ENCODE assay signal across 20 cellular contexts in genomic region chr4:52358855-52359254, GRCh38.
DNase-seq lines count a peak whose midpoint lies in the region; ATAC-seq and TF ChIP-seq lines count a peak whose summit lies in the region.
"Had no signal": no experiment of that assay in that cellular context is flagged by ENCODE, and none has a peak within 500 bp of the region (broad histone marks: within the 10 kb centered on the region; RNA-seq: fewer than 3 reads in every experiment).

No MANE protein-coding gene starts in this region.

- H3K4me2 ChIP-seq in DOHH2 (ENCODE audit: low read length), result peak overlapping the region; percentile 12; the same call in 1 of the 2 replicates
- no peak overlapping the region for H3K4me2 ChIP-seq in mammary epithelial cell (ENCODE audit: insufficient read depth, low read depth, low read length)

- H3K9me2 ChIP-seq in DOHH2 (replicated peaks; ENCODE audit: control insufficient read depth, low read length), result no peaks in the 10 kb centered on the region

- H3K36me3 ChIP-seq in A673 (ENCODE audit: insufficient read depth, low read length, poor library complexity, severe bottlenecking) (no peaks in the 10 kb centered on the region), DOHH2 (ENCODE audit: control insufficient read depth, low read length) (peaks cover 8% of the 10 kb centered on the region), right lobe of liver (no peaks in the 10 kb centered on the region), mammary epithelial cell (ENCODE audit: insufficient read depth, low read length) (no peaks in the 10 kb centered on the region)
- H3K36me3 ChIP-seq: breast epithelium, thoracic aorta had no signal

- H4K20me1 ChIP-seq in DOHH2 (ENCODE audit: control insufficient read depth, insufficient read depth, low read depth, low read length) (no peaks in the 10 kb centered on the region), mammary epithelial cell (ENCODE audit: insufficient read depth, low read length) (no peaks in the 10 kb centered on the region)

- peak; percentile 4 for DNase-seq in A673 (ENCODE audit: low spot score)
- no peak for DNase-seq in WTC11 (ENCODE audit: low spot score)
- DNase-seq in medulla oblongata (ENCODE audit: extremely low spot score), result peak; percentile 21
- DNase-seq in right lobe of liver, result no peak
- no peak for DNase-seq in mammary epithelial cell
- no peak for DNase-seq in activated CD4-positive, alpha-beta T cell treated with anti-CD3 and anti-CD28 coated beads, Interleukin-2, amount 50 U/mL, for 4 hours
- DNase-seq: activated CD4-positive, CD25-positive, alpha-beta regulatory T cell treated with anti-CD3 and anti-CD28 coated beads, Interleukin-2, amount 50 U/mL, for 72 hours; activated T-cell treated with anti-CD3 and anti-CD28 coated beads, Interleukin-2, amount 50 U/mL, for 1 hour; KG1; left cardiac atrium; natural killer cell; SHP77; stimulated activated CD4-positive, alpha-beta T cell treated with anti-CD3 and anti-CD28 coated beads, Interleukin-2, amount 100 ng/mL, for 24 hours; stimulated activated naive CD4-positive, alpha-beta T cell had no signal

- H3F3A ChIP-seq in DOHH2 (ENCODE audit: control insufficient read depth, insufficient read depth), result no peaks in the 10 kb centered on the region; the same call in 1 of the 2 replicates

- no peak overlapping the region for H3K4me3 ChIP-seq in A673 (ENCODE audit: low read depth, low read length, poor library complexity, severe bottlenecking)
- H3K4me3 ChIP-seq in DOHH2 (ENCODE audit: low read length), result no peak overlapping the region
- no peak overlapping the region for H3K4me3 ChIP-seq in right lobe of liver
- H3K4me3 ChIP-seq in mammary epithelial cell (replicated peaks in 1 of 3; ENCODE audit: insufficient read depth in 1 of 3, low read depth in 2 of 3, low read length in 3 of 3), result no peak overlapping the region
- H3K4me3 ChIP-seq: breast epithelium, coronary artery, thoracic aorta had no signal

- ATAC-seq in WTC11, result peak; percentile 22; the same call in 1 of the 2 replicates
- ATAC-seq in right lobe of liver, result no peak
- ATAC-seq in GM19035 (IDR thresholded peaks at IDR 0.05; ENCODE audit: unreplicated experiment), result no peak
- ATAC-seq: natural killer cell had no signal

- 86% methylated on average over 1 of the region's 1 CpG for WGBS in right lobe of liver (ENCODE audit: insufficient coverage, low coverage, low lambda C conversion rate, missing lambda C conversion rate)
- 64% methylated on average over 1 of the region's 1 CpG for WGBS in mammary epithelial cell (ENCODE audit: low coverage, missing lambda C conversion rate)

- in situ Hi-C loops in mammary epithelial cell (cut with MboI; ENCODE audit: low sequenced_read_pairs in 2 of 2), result no loop called here

- CTCF ChIA-PET in A673 (lab: Charles Lee) (no interaction called here), WTC11 (lab: Charles Lee) (no interaction called here), mammary epithelial cell (lab: Charles Lee; ENCODE audit: low non-redundant PET) (no interaction called here)

- H2AFZ ChIP-seq in mammary epithelial cell (ENCODE audit: low read depth, low read length), result no peak overlapping the region
- H2AFZ ChIP-seq: parathyroid adenoma had no signal

- POLR2A ChIA-PET in A673 (lab: Charles Lee; ENCODE audit: low non-redundant PET), result no interaction called here
- POLR2A ChIA-PET in WTC11 (lab: Charles Lee), result no interaction called here

- H3K9me3 Mint-ChIP-seq in WTC11, result peaks cover 12% of the 10 kb centered on the region

- BruUV-seq in A673 (replicated peaks; lab: Mats Ljungman, UMichigan) (no TSS peak), mammary epithelial cell (replicated peaks; lab: Mats Ljungman, UMichigan) (no TSS peak)

- no peak overlapping the region for H3K9ac ChIP-seq in mammary epithelial cell (ENCODE audit: insufficient read depth, low read length)
- H3K9ac ChIP-seq: parathyroid adenoma had no signal

- H3K9me3 ChIP-seq in A673 (ENCODE audit: low read depth, low read length, poor library complexity, severe bottlenecking) (no peaks in the 10 kb centered on the region), DOHH2 (ENCODE audit: control insufficient read depth, insufficient read depth, low read length) (peaks cover 4% of the 10 kb centered on the region; the same call in 1 of the 2 replicates), right lobe of liver (no peaks in the 10 kb centered on the region), mammary epithelial cell (replicated peaks; ENCODE audit: insufficient read depth, low read length) (no peaks in the 10 kb centered on the region)
- H3K9me3 ChIP-seq: breast epithelium, thoracic aorta had no signal

- TF ChIP-seq POLR2A in right lobe of liver (IDR thresholded peaks at IDR 0.05), result no peak

- H3K27me3 ChIP-seq in A673 (replicated peaks; ENCODE audit: insufficient read depth, low read depth, low read length, poor library complexity) (no peaks in the 10 kb centered on the region), DOHH2 (ENCODE audit: control insufficient read depth, low read length) (no peaks in the 10 kb centered on the region), right lobe of liver (no peaks in the 10 kb centered on the region), mammary epithelial cell (ENCODE audit: insufficient read depth, low read length) (no peaks in the 10 kb centered on the region)
- H3K27me3 ChIP-seq: breast epithelium had no signal

- H3K36me3 Mint-ChIP-seq in WTC11, result no peaks in the 10 kb centered on the region
- H3K36me3 Mint-ChIP-seq: natural killer cell had no signal

- H3K27me3 Mint-ChIP-seq in WTC11 (ENCODE audit: low read depth), result no peaks in the 10 kb centered on the region

- no peak for TF ChIP-seq CTCF in A673 (conservative IDR thresholded peaks at IDR 0.05; ENCODE audit: low read depth, low read length)
- TF ChIP-seq CTCF in DOHH2 (IDR thresholded peaks at IDR 0.05; ENCODE audit: low read depth, low read length, poor library complexity, severe bottlenecking), result no peak
- no peak for TF ChIP-seq CTCF in WTC11 (IDR thresholded peaks at IDR 0.05)
- no peak for TF ChIP-seq CTCF in right lobe of liver (IDR thresholded peaks at IDR 0.05)
- no peak for TF ChIP-seq CTCF in mammary epithelial cell (conservative IDR thresholded peaks at IDR 0.05 in 1 of 2, IDR thresholded peaks at IDR 0.05 in 1 of 2; ENCODE audit: extremely low read depth in 1 of 2, insufficient read depth in 1 of 2, low read depth in 1 of 2, low read length in 2 of 2)

- peaks cover 16% of the 10 kb centered on the region for H3K4me1 Mint-ChIP-seq in WTC11
- H3K4me1 Mint-ChIP-seq: natural killer cell had no signal

- no peaks in the 10 kb centered on the region for H3K4me1 ChIP-seq in A673 (ENCODE audit: insufficient read depth, low read length, poor library complexity, severe bottlenecking)
- peaks cover 76% of the 10 kb centered on the region for H3K4me1 ChIP-seq in DOHH2 (ENCODE audit: control insufficient read depth, low read length)
- no peaks in the 10 kb centered on the region for H3K4me1 ChIP-seq in right lobe of liver
- H3K4me1 ChIP-seq in mammary epithelial cell (ENCODE audit: insufficient read depth, low read length), result no peaks in the 10 kb centered on the region
- H3K4me1 ChIP-seq: breast epithelium, parathyroid adenoma had no signal

- no peak overlapping the region for H3K27ac ChIP-seq in A673 (ENCODE audit: low read depth, low read length, poor library complexity, severe bottlenecking)
- peak overlapping the region; percentile 25 for H3K27ac ChIP-seq in DOHH2 (ENCODE audit: low read depth, low read length)
- H3K27ac ChIP-seq in right lobe of liver, result no peak overlapping the region
- H3K27ac ChIP-seq in mammary epithelial cell (ENCODE audit: insufficient read depth, low read depth, low read length), result no peak overlapping the region
- H3K27ac ChIP-seq: breast epithelium, coronary artery, parathyroid adenoma, thoracic aorta had no signal

- H3K27ac Mint-ChIP-seq in WTC11, result peak overlapping the region; percentile 39; the same call in 1 of the 2 replicates
- H3K27ac Mint-ChIP-seq: natural killer cell had no signal

- H3K4me3 Mint-ChIP-seq in WTC11, result no peak overlapping the region
- H3K4me3 Mint-ChIP-seq: natural killer cell had no signal

- intact Hi-C loops in A673 (cut with micrococcal nuclease; ENCODE audit: unreplicated experiment) (no loop called here), right lobe of liver (cut with DNase I) (no loop called here), mammary epithelial cell (cut with micrococcal nuclease) (no loop called here)

- H3K79me2 ChIP-seq in DOHH2 (ENCODE audit: control insufficient read depth, low read length) (no peaks in the 10 kb centered on the region), mammary epithelial cell (ENCODE audit: insufficient read depth, low read length) (no peaks in the 10 kb centered on the region)
- H3K79me2 ChIP-seq: parathyroid adenoma had no signal

- dilution Hi-C loops in mammary epithelial cell (cut with HindIII; ENCODE audit: low sequenced_read_pairs), result no loop called here

TF ChIP-seq in WTC11, 78 proteins besides CTCF, POLR2A, EP300 and RAD21 (continues in another document):
- TF ChIP-seq ZNF425 (CRISPR knock-in tag; conservative IDR thresholded peaks at IDR 0.05) (no peak), KAT7 (CRISPR knock-in tag; IDR thresholded peaks at IDR 0.05; ENCODE audit: borderline replicate concordance) (no peak), CDX4 (CRISPR knock-in tag; IDR thresholded peaks at IDR 0.05; ENCODE audit: borderline replicate concordance) (no peak)

Comparison
In these comparisons a context has a peak if more than half of its experiments do, and no peak if none do; other contexts are left out.
1. DNase-seq: peak in A673 (single experiment) and medulla oblongata (single experiment); none in WTC11 (single experiment), right lobe of liver (0 of 3), mammary epithelial cell (single experiment) and activated CD4-positive, alpha-beta T cell treated with anti-CD3 and anti-CD28 coated beads, Interleukin-2, amount 50 U/mL, for 4 hours (0 of 2).